In genomic region chr5:113252066-113252465, GRCh38 we compare ENCODE assay signal across 24 cellular contexts.
"Had no signal": no experiment of that assay in that cellular context is flagged by ENCODE, and none has a peak within 500 bp of the region (broad histone marks: within the 10 kb centered on the region; RNA-seq: fewer than 3 reads in every experiment).

No MANE protein-coding gene starts in this region.

- H3K9me3 ChIP-seq: MG63 had no signal

- H3K36me3 ChIP-seq: MG63 had no signal

- H3K4me2 ChIP-seq: PC-9 had no signal

- DNase-seq: activated CD4-positive, alpha-beta memory T cell treated with anti-CD3 and anti-CD28 coated beads, Interleukin-2, amount 10 ng/mL, durations not matched to agents 7 days and 5 days; activated CD4-positive, alpha-beta T cell treated with anti-CD3 and anti-CD28 coated beads for 36 hours; activated CD4-positive, alpha-beta T cell treated with anti-CD3 and anti-CD28 coated beads, Interleukin-2, amount 50 U/mL, for 1 hour; activated gamma-delta T cell; activated naive CD4-positive, alpha-beta T cell treated with anti-CD3 and anti-CD28 coated beads for 36 hours; activated T-cell treated with anti-CD3 and anti-CD28 coated beads for 4 hours; activated T-cell treated with anti-CD3 and anti-CD28 coated beads, Interleukin-2, amount 50 U/mL, for 48 hours; amygdala; MG63; MV-4-11; NCI-H1092 treated with DMSO at 0.1 percent for 48 hours; NCI-H1417 treated with DMSO at 0.1 percent for 48 hours; NCI-H1694; NCI-H2029; NCI-H2107; NCI-H345; NCI-H510A; NCI-H526 treated with DMSO at 0.1 percent for 48 hours; PC-9; SHP77 treated with DMSO at 0.1 percent for 48 hours; T-helper 17 cell; T-helper 9 cell had no signal

- H2AFZ ChIP-seq: PC-9 had no signal

- ATAC-seq: activated CD4-positive, alpha-beta T cell treated with anti-CD3 and anti-CD28 coated beads for 36 hours; activated T-helper 17 cell treated with anti-CD3 and anti-CD28 coated beads, Interleukin-2, amount 50 U/mL, for 72 hours; T-helper 17 cell had no signal

- FAIRE-seq: astrocyte had no signal

- H3K27ac ChIP-seq: PC-9 had no signal

- H3K4me3 ChIP-seq: MG63, PC-9 had no signal

- H3K27me3 ChIP-seq: MG63 had no signal
